9 cellular contexts compared by ENCODE assay signal in the genomic region with DNA sequence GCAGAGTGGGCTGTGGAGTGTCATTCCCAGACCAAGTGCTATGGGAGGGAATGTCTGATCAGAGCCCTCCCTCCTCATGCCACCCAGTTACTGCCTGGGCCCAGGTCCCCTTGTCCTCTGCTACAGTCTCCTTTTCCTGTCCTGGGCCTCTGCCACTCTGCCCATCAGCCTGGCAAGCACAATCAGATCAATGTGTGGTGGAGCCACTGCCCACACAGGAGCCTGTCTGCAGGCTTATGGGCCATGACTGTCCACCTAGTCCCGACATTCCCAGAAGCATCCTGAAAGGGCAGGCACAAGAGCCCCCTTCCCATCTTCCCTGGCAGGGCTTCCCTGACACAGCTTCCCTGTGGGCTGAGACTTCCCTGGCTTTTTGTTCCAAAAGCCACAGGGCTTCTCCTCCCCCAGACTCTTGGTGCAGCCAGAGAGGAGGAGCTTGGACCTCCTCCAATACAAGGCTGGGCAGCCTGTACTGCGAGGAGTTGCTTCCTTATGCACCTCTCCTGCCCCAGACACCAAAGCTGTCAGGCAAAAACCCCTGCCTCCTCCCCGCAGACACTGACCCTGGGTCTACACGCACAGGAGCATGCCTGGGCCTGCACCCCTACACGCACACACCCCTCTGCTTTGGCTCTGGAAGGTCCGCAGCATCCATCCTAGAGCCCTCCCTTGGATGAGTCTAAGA. TPM values are rescaled to one million over a fixed set of nuclear protein-coding genes. Genes with fewer than 3 reads are reported as not detected.
A peak's percentile ranks its signal among the peaks of the same experiment; 100 is the strongest.
DNase-seq lines count a peak whose midpoint lies in the region; ATAC-seq and TF ChIP-seq lines count a peak whose summit lies in the region.
"Had no signal": no experiment of that assay in that cellular context is flagged by ENCODE, and none has a peak within 500 bp of the region (broad histone marks: within the 10 kb centered on the region; RNA-seq: fewer than 3 reads in every experiment).

No MANE protein-coding gene starts in this region.

- peak overlapping the region; percentile 63 for H2AFZ ChIP-seq in neural progenitor cell (replicated peaks)

- H3K4me3 ChIP-seq in neural progenitor cell, result no peak overlapping the region

- peak overlapping the region; percentile 37 for H3K27ac ChIP-seq in neural progenitor cell

- H4K20me1 ChIP-seq in neural progenitor cell (ENCODE audit: low read depth), result no peaks in the 10 kb centered on the region

- H3K27me3 ChIP-seq in neural progenitor cell, result no peaks in the 10 kb centered on the region

- peaks cover 29% of the 10 kb centered on the region for H3F3A ChIP-seq in neural progenitor cell (ENCODE audit: low read depth)

- H3K4me1 Mint-ChIP-seq in chondrocyte (ENCODE audit: low read depth) (peaks cover 7% of the 10 kb centered on the region), neural progenitor cell (peaks cover 54% of the 10 kb centered on the region)
- H3K4me1 Mint-ChIP-seq in activated CD8-positive, alpha-beta memory T cell treated with anti-CD3 and anti-CD28 coated beads, Interleukin-2, amount 10 ng/mL, durations not matched to agents 7 days and 5 days, result no peaks in the 10 kb centered on the region

- peaks cover 34% of the 10 kb centered on the region for H3K4me1 ChIP-seq in neural progenitor cell

- CTCF ChIA-PET in activated CD8-positive, alpha-beta memory T cell treated with anti-CD3 and anti-CD28 coated beads, Interleukin-2, amount 10 ng/mL, durations not matched to agents 7 days and 5 days (lab: Charles Lee), result no interaction called here

- H3K9me3 Mint-ChIP-seq in chondrocyte (ENCODE audit: low read depth) (no peaks in the 10 kb centered on the region), neural progenitor cell (no peaks in the 10 kb centered on the region)
- H3K9me3 Mint-ChIP-seq in activated CD8-positive, alpha-beta memory T cell treated with anti-CD3 and anti-CD28 coated beads, Interleukin-2, amount 10 ng/mL, durations not matched to agents 7 days and 5 days (ENCODE audit: low read depth), result no peaks in the 10 kb centered on the region
- H3K9me3 Mint-ChIP-seq: activated T-helper 2 cell treated with anti-CD3 and anti-CD28 coated beads, Interferon-gamma antibody, Interleukin-2, Interleukin-4, amounts not matched to agents 10 μg/mL and 5 μg/mL and 100 μg/mL, durations not matched to agents 14 hours and 24 hours and 36 hours had no signal

- H3K27me3 Mint-ChIP-seq in chondrocyte (ENCODE audit: low read depth) (peaks cover 19% of the 10 kb centered on the region), neural progenitor cell (ENCODE audit: insufficient read depth, low read depth) (peaks cover 14% of the 10 kb centered on the region)
- no peaks in the 10 kb centered on the region for H3K27me3 Mint-ChIP-seq in activated CD8-positive, alpha-beta memory T cell treated with anti-CD3 and anti-CD28 coated beads, Interleukin-2, amount 10 ng/mL, durations not matched to agents 7 days and 5 days

- H3K4me2 ChIP-seq in neural progenitor cell, result peak overlapping the region; percentile 61

- H3K36me3 Mint-ChIP-seq in chondrocyte (ENCODE audit: low read depth) (no peaks in the 10 kb centered on the region), neural progenitor cell (no peaks in the 10 kb centered on the region)
- H3K36me3 Mint-ChIP-seq in activated CD8-positive, alpha-beta memory T cell treated with anti-CD3 and anti-CD28 coated beads, Interleukin-2, amount 10 ng/mL, durations not matched to agents 7 days and 5 days, result no peaks in the 10 kb centered on the region

- no peak for ATAC-seq in activated CD8-positive, alpha-beta memory T cell treated with anti-CD3 and anti-CD28 coated beads, Interleukin-2, amount 10 ng/mL, durations not matched to agents 7 days and 5 days
- no peak for ATAC-seq in HG03135 (IDR thresholded peaks at IDR 0.05; ENCODE audit: unreplicated experiment)

- no peak for TF ChIP-seq CTCF in chondrocyte (IDR thresholded peaks at IDR 0.05)
- TF ChIP-seq CTCF in neural progenitor cell (IDR thresholded peaks at IDR 0.05), result no peak

- H3K4me3 Mint-ChIP-seq in chondrocyte (ENCODE audit: unreplicated experiment), result no peak overlapping the region
- peak overlapping the region; percentile 53 for H3K4me3 Mint-ChIP-seq in neural progenitor cell
- H3K4me3 Mint-ChIP-seq in activated CD8-positive, alpha-beta memory T cell treated with anti-CD3 and anti-CD28 coated beads, Interleukin-2, amount 10 ng/mL, durations not matched to agents 7 days and 5 days, result no peak overlapping the region

- H3K27ac Mint-ChIP-seq in chondrocyte (ENCODE audit: unreplicated experiment) (no peak overlapping the region), neural progenitor cell (peak overlapping the region; percentile 89)
- no peak overlapping the region for H3K27ac Mint-ChIP-seq in activated CD8-positive, alpha-beta memory T cell treated with anti-CD3 and anti-CD28 coated beads, Interleukin-2, amount 10 ng/mL, durations not matched to agents 7 days and 5 days
- H3K27ac Mint-ChIP-seq: activated T-helper 2 cell treated with anti-CD3 and anti-CD28 coated beads, Interferon-gamma antibody, Interleukin-2, Interleukin-4, amounts not matched to agents 10 μg/mL and 5 μg/mL and 100 μg/mL, durations not matched to agents 14 hours and 24 hours and 36 hours had no signal

- H3K36me3 ChIP-seq in neural progenitor cell, result no peaks in the 10 kb centered on the region

- DNase-seq in DMS 273 treated with DMSO at 0.1 percent for 48 hours (lab: John Stamatoyannopoulos, UW) (peak; percentile 36), NCI-H2171 (lab: John Stamatoyannopoulos, UW) (peak; percentile 69), chondrocyte (ENCODE audit: low spot score) (peak; percentile 54), neural progenitor cell (ENCODE audit: low spot score) (peak; percentile 67), middle frontal gyrus (ENCODE audit: extremely low spot score, low spot score) (no peak)
- DNase-seq in activated CD8-positive, alpha-beta memory T cell treated with anti-CD3 and anti-CD28 coated beads, Interleukin-2, amount 10 ng/mL, durations not matched to agents 7 days and 5 days, result no peak
- DNase-seq in activated CD4-positive, alpha-beta T cell treated with anti-CD3 and anti-CD28 coated beads for 1 hour, result no peak

- no peak overlapping the region for H3K9ac ChIP-seq in neural progenitor cell

- no peaks in the 10 kb centered on the region for H3K9me3 ChIP-seq in neural progenitor cell (ENCODE audit: low read depth)

- no peaks in the 10 kb centered on the region for H3K79me2 ChIP-seq in neural progenitor cell (ENCODE audit: low read depth)

RNA-seq across cellular contexts. Expression of a gene that starts 29.2 kb away (rescaled TPM):
- total RNA-seq in chondrocyte (not detected in 3 replicates), neural progenitor cell (ENCODE audit: low replicate concordance) (8.4 and 12.8 TPM in 2 replicates)
- total RNA-seq in activated CD8-positive, alpha-beta memory T cell treated with anti-CD3 and anti-CD28 coated beads, Interleukin-2, amount 10 ng/mL, durations not matched to agents 7 days and 5 days, result not detected
- total RNA-seq: activated T-helper 2 cell treated with anti-CD3 and anti-CD28 coated beads, Interferon-gamma antibody, Interleukin-2, Interleukin-4, amounts not matched to agents 10 μg/mL and 5 μg/mL and 100 μg/mL, durations not matched to agents 14 hours and 24 hours and 36 hours had no signal

Comparison
In these comparisons a context has a peak if more than half of its experiments do, and no peak if none do; other contexts are left out.
1. DNase-seq: peak in DMS 273 treated with DMSO at 0.1 percent for 48 hours (single experiment), NCI-H2171 (single experiment), chondrocyte (single experiment) and neural progenitor cell (single experiment); none in activated CD8-positive, alpha-beta memory T cell treated with anti-CD3 and anti-CD28 coated beads, Interleukin-2, amount 10 ng/mL, durations not matched to agents 7 days and 5 days (single experiment), middle frontal gyrus (single experiment) and activated CD4-positive, alpha-beta T cell treated with anti-CD3 and anti-CD28 coated beads for 1 hour (single experiment).